In the genomic region with DNA sequence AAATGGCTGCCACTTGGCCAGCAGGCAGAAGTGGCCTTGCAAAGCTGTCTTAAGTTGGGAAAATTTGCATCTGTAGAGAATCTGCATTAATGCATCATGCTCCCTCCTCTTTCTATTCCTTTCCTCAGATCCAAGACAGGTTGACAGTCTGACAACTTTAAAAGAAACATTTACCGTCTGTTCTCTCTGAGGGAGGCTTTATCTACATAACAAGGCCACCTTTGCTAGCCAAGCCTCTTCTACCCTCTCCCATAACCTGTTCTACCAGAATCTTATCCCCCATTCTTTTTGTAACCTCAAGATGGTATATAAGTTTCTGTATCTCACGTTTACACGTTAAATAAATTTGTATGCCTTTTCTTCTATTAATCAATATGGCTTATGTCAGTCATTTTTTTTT, we compare ENCODE assay signal across 3 cellular contexts.
TF ChIP-seq lines count a peak whose summit lies in the region.

No MANE protein-coding gene starts in this region.

TF ChIP-seq in GM23338, 12 proteins besides CTCF, POLR2A, EP300 and RAD21:
- TF ChIP-seq CREB1 (CRISPR knock-in tag; IDR thresholded peaks at IDR 0.05; ENCODE audit: low read depth): no peak
- TF ChIP-seq, protein P1, sequence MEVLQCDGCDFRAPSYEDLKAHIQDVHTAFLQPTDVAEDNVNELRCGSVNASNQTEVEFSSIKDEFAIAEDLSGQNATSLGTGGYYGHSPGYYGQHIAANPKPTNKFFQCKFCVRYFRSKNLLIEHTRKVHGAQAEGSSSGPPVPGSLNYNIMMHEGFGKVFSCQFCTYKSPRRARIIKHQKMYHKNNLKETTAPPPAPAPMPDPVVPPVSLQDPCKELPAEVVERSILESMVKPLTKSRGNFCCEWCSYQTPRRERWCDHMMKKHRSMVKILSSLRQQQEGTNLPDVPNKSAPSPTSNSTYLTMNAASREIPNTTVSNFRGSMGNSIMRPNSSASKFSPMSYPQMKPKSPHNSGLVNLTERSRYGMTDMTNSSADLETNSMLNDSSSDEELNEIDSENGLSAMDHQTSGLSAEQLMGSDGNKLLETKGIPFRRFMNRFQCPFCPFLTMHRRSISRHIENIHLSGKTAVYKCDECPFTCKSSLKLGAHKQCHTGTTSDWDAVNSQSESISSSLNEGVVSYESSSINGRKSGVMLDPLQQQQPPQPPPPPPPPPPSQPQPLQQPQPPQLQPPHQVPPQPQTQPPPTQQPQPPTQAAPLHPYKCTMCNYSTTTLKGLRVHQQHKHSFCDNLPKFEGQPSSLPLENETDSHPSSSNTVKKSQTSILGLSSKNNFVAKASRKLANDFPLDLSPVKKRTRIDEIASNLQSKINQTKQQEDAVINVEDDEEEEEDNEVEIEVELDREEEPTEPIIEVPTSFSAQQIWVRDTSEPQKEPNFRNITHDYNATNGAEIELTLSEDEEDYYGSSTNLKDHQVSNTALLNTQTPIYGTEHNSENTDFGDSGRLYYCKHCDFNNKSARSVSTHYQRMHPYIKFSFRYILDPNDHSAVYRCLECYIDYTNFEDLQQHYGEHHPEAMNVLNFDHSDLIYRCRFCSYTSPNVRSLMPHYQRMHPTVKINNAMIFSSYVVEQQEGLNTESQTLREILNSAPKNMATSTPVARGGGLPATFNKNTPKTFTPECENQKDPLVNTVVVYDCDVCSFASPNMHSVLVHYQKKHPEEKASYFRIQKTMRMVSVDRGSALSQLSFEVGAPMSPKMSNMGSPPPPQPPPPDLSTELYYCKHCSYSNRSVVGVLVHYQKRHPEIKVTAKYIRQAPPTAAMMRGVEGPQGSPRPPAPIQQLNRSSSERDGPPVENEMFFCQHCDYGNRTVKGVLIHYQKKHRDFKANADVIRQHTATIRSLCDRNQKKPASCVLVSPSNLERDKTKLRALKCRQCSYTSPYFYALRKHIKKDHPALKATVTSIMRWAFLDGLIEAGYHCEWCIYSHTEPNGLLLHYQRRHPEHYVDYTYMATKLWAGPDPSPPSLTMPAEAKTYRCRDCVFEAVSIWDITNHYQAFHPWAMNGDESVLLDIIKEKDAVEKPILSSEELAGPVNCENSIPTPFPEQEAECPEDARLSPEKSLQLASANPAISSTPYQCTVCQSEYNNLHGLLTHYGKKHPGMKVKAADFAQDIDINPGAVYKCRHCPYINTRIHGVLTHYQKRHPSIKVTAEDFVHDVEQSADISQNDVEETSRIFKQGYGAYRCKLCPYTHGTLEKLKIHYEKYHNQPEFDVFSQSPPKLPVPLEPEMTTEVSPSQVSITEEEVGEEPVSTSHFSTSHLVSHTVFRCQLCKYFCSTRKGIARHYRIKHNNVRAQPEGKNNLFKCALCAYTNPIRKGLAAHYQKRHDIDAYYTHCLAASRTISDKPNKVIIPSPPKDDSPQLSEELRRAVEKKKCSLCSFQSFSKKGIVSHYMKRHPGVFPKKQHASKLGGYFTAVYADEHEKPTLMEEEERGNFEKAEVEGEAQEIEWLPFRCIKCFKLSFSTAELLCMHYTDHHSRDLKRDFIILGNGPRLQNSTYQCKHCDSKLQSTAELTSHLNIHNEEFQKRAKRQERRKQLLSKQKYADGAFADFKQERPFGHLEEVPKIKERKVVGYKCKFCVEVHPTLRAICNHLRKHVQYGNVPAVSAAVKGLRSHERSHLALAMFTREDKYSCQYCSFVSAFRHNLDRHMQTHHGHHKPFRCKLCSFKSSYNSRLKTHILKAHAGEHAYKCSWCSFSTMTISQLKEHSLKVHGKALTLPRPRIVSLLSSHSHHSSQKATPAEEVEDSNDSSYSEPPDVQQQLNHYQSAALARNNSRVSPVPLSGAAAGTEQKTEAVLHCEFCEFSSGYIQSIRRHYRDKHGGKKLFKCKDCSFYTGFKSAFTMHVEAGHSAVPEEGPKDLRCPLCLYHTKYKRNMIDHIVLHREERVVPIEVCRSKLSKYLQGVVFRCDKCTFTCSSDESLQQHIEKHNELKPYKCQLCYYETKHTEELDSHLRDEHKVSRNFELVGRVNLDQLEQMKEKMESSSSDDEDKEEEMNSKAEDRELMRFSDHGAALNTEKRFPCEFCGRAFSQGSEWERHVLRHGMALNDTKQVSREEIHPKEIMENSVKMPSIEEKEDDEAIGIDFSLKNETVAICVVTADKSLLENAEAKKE (CRISPR knock-in tag; IDR thresholded peaks at IDR 0.05): peak; percentile 65; the same call in 1 of the 2 replicates

TF ChIP-seq in H1, 55 proteins besides CTCF, POLR2A, EP300 and RAD21 (continued from another document):
- TF ChIP-seq KDM1A (IDR thresholded peaks at IDR 0.05; ENCODE audit: borderline replicate concordance, low read length) (no peak), JUN (IDR thresholded peaks at IDR 0.05; ENCODE audit: low read depth, low read length) (no peak), KDM5A (IDR thresholded peaks at IDR 0.05; ENCODE audit: low read length) (no peak), YY1 (IDR thresholded peaks at IDR 0.05; ENCODE audit: low read depth, low read length) (no peak), SP1 (IDR thresholded peaks at IDR 0.05; ENCODE audit: low read depth, low read length) (peak; percentile 63; the same call in 1 of the 2 replicates)
TF ChIP-seq in H1: peak in this region for 1.

TF ChIP-seq in neural cell, 6 proteins besides CTCF, POLR2A, EP300 and RAD21 (continued from another document):
- TF ChIP-seq, protein P2, sequence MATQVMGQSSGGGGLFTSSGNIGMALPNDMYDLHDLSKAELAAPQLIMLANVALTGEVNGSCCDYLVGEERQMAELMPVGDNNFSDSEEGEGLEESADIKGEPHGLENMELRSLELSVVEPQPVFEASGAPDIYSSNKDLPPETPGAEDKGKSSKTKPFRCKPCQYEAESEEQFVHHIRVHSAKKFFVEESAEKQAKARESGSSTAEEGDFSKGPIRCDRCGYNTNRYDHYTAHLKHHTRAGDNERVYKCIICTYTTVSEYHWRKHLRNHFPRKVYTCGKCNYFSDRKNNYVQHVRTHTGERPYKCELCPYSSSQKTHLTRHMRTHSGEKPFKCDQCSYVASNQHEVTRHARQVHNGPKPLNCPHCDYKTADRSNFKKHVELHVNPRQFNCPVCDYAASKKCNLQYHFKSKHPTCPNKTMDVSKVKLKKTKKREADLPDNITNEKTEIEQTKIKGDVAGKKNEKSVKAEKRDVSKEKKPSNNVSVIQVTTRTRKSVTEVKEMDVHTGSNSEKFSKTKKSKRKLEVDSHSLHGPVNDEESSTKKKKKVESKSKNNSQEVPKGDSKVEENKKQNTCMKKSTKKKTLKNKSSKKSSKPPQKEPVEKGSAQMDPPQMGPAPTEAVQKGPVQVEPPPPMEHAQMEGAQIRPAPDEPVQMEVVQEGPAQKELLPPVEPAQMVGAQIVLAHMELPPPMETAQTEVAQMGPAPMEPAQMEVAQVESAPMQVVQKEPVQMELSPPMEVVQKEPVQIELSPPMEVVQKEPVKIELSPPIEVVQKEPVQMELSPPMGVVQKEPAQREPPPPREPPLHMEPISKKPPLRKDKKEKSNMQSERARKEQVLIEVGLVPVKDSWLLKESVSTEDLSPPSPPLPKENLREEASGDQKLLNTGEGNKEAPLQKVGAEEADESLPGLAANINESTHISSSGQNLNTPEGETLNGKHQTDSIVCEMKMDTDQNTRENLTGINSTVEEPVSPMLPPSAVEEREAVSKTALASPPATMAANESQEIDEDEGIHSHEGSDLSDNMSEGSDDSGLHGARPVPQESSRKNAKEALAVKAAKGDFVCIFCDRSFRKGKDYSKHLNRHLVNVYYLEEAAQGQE (IDR thresholded peaks at IDR 0.05; ENCODE audit: borderline replicate concordance): no peak
- TF ChIP-seq SMC3 (conservative IDR thresholded peaks at IDR 0.05; ENCODE audit: poor library complexity): no peak
TF ChIP-seq in neural cell: peak in this region for 1.
